ENCODE assay signal across 12 cellular contexts in genomic region chr3:46908294-46908985, GRCh38. TPM values are rescaled to one million over a fixed set of nuclear protein-coding genes. Genes with fewer than 3 reads are reported as not detected.
DNase-seq lines count a peak whose midpoint lies in the region; ATAC-seq and TF ChIP-seq lines count a peak whose summit lies in the region.
"Had no signal": no experiment of that assay in that cellular context is flagged by ENCODE, and none has a peak within 500 bp of the region (broad histone marks: within the 10 kb centered on the region; RNA-seq: fewer than 3 reads in every experiment).

No MANE protein-coding gene starts in this region.

- no peaks in the 10 kb centered on the region for H3K9me3 Mint-ChIP-seq in activated naive CD4-positive, alpha-beta T cell treated with anti-CD3 and anti-CD28 coated beads, Interleukin-2, amount 10 ng/mL, durations not matched to agents 7 days and 5 days
- H3K9me3 Mint-ChIP-seq: immature natural killer cell had no signal

- H3K36me3 ChIP-seq in BLaER1 (0 out of 2 replicates have a peak, but pooled peaks cover under 1% of the 10 kb centered on the region), osteoblast (ENCODE audit: insufficient read depth, low read length) (no peaks in the 10 kb centered on the region)

- H3K27ac Mint-ChIP-seq in activated naive CD4-positive, alpha-beta T cell treated with anti-CD3 and anti-CD28 coated beads, Interleukin-2, amount 10 ng/mL, durations not matched to agents 7 days and 5 days = no peak overlapping the region

- H2AFZ ChIP-seq in osteoblast (ENCODE audit: low read length) = no peak overlapping the region

- DNase-seq in RWPE1 (ENCODE audit: low spot score) (no peak), fibroblast of mammary gland (ENCODE audit: low read depth) (peak; percentile 82), osteoblast (ENCODE audit: insufficient read length, low spot score, missing footprints) (peak; percentile 91), RPMI8226 (no peak), NCI-H187 (lab: John Stamatoyannopoulos, UW) (no peak)
- DNase-seq in activated naive CD4-positive, alpha-beta T cell treated with anti-CD3 and anti-CD28 coated beads, Interleukin-2, amount 10 ng/mL, durations not matched to agents 7 days and 5 days = no peak
- DNase-seq: Caco-2, immature natural killer cell, NCI-H748 treated with DMSO at 0.1 percent for 48 hours had no signal

- ATAC-seq in GM18519 (IDR thresholded peaks at IDR 0.05; ENCODE audit: low FRiP score, unreplicated experiment) = no peak

- H3K9ac ChIP-seq in BLaER1 = no peak overlapping the region

- H3K4me1 Mint-ChIP-seq in activated naive CD4-positive, alpha-beta T cell treated with anti-CD3 and anti-CD28 coated beads, Interleukin-2, amount 10 ng/mL, durations not matched to agents 7 days and 5 days = peaks cover 6% of the 10 kb centered on the region

- H3K79me2 ChIP-seq in osteoblast (ENCODE audit: insufficient read depth, low read length) = no peaks in the 10 kb centered on the region

- peak overlapping the region; percentile 70 for H3K4me2 ChIP-seq in BLaER1
- H3K4me2 ChIP-seq in osteoblast (ENCODE audit: insufficient read depth, low read length) = peak overlapping the region; percentile 67

- H3K27ac ChIP-seq in BLaER1 (peak overlapping the region; percentile 55; the same call in 1 of the 2 replicates), RWPE1 (0 out of 2 replicates have a peak overlapping the region, but pooled peaks have one; percentile 12), osteoblast (ENCODE audit: low read depth, low read length) (peak overlapping the region; percentile 28)

- H3K4me3 ChIP-seq in BLaER1 (no peak overlapping the region), fibroblast of mammary gland (ENCODE audit: control insufficient read depth, low read depth, low read length) (no peak overlapping the region), osteoblast (ENCODE audit: insufficient read depth, low read length) (peak overlapping the region; percentile 41)

- H3K27me3 ChIP-seq in BLaER1 (no peaks in the 10 kb centered on the region), osteoblast (ENCODE audit: insufficient read depth, low read length) (no peaks in the 10 kb centered on the region)

- peaks cover 34% of the 10 kb centered on the region for H3K4me1 ChIP-seq in BLaER1
- H3K4me1 ChIP-seq in osteoblast (ENCODE audit: insufficient read depth, low read length) = peaks cover 20% of the 10 kb centered on the region
- H3K4me1 ChIP-seq: Caco-2 had no signal

- H3K27me3 Mint-ChIP-seq in activated naive CD4-positive, alpha-beta T cell treated with anti-CD3 and anti-CD28 coated beads, Interleukin-2, amount 10 ng/mL, durations not matched to agents 7 days and 5 days = peaks cover 5% of the 10 kb centered on the region

- POLR2A ChIA-PET in RWPE1 (lab: Yijun Ruan, JAX; ENCODE audit: low non-redundant PET) = no interaction called here

- TF ChIP-seq CTCF in RWPE1 (conservative IDR thresholded peaks at IDR 0.05; ENCODE audit: low read depth) (peak; percentile 13; the same call in 1 of the 2 replicates), fibroblast of mammary gland (conservative IDR thresholded peaks at IDR 0.05; ENCODE audit: control insufficient read depth, insufficient read depth, low read depth, low read length) (peak; percentile 33), osteoblast (IDR thresholded peaks at IDR 0.05; ENCODE audit: extremely low read depth, low read depth, low read length) (peak; percentile 19)

- peaks cover 2% of the 10 kb centered on the region for H3K36me3 Mint-ChIP-seq in activated naive CD4-positive, alpha-beta T cell treated with anti-CD3 and anti-CD28 coated beads, Interleukin-2, amount 10 ng/mL, durations not matched to agents 7 days and 5 days

- CTCF ChIA-PET in RWPE1 (lab: Yijun Ruan, JAX) = interaction anchor here (1.1 to 1.6 kb wide), 3 partner anchors 28 to 207 kb away, joined by 4 to 7 read pairs (median 4); partner anchors contain the start of gene TMIE
- CTCF ChIA-PET in activated naive CD4-positive, alpha-beta T cell treated with anti-CD3 and anti-CD28 coated beads, Interleukin-2, amount 10 ng/mL, durations not matched to agents 7 days and 5 days (lab: Charles Lee) = interaction anchor here (1.1 to 1.7 kb wide), 8 partner anchors 8 to 279 kb away, joined by 3 to 9 read pairs (median 4); partner anchors contain the start of gene MYL3

- H3K4me3 Mint-ChIP-seq in activated naive CD4-positive, alpha-beta T cell treated with anti-CD3 and anti-CD28 coated beads, Interleukin-2, amount 10 ng/mL, durations not matched to agents 7 days and 5 days = no peak overlapping the region

- H3K9me3 ChIP-seq in BLaER1 (no peaks in the 10 kb centered on the region), osteoblast (ENCODE audit: low read depth, low read length) (no peaks in the 10 kb centered on the region)
- H3K9me3 ChIP-seq: Caco-2 had no signal

- H4K20me1 ChIP-seq in BLaER1 (no peaks in the 10 kb centered on the region), osteoblast (ENCODE audit: insufficient read depth, low read length) (no peaks in the 10 kb centered on the region)

RNA-seq across cellular contexts. Expression of gene PTH1R, which starts 30.9 kb away (rescaled TPM):
- 0.29 and 0.36 TPM in 2 replicates for total RNA-seq in osteoblast

RNA-seq across cellular contexts. Expression of gene MYL3, which starts 45.2 kb away (rescaled TPM):
- not detected in 2 replicates for total RNA-seq in osteoblast
- total RNA-seq: pulmonary artery endothelial cell had no signal

Comparison
In these comparisons a context has a peak if more than half of its experiments do, and no peak if none do; other contexts are left out.
1. DNase-seq: peak in fibroblast of mammary gland (single experiment) and osteoblast (single experiment); none in RWPE1 (single experiment), RPMI8226 (single experiment), NCI-H187 (0 of 2) and activated naive CD4-positive, alpha-beta T cell treated with anti-CD3 and anti-CD28 coated beads, Interleukin-2, amount 10 ng/mL, durations not matched to agents 7 days and 5 days (single experiment).
2. Peak in every context shown above with its lines, with median percentiles within 50 percentile points of each other: H3K27ac ChIP-seq and CTCF ChIP-seq.